In the genomic region with DNA sequence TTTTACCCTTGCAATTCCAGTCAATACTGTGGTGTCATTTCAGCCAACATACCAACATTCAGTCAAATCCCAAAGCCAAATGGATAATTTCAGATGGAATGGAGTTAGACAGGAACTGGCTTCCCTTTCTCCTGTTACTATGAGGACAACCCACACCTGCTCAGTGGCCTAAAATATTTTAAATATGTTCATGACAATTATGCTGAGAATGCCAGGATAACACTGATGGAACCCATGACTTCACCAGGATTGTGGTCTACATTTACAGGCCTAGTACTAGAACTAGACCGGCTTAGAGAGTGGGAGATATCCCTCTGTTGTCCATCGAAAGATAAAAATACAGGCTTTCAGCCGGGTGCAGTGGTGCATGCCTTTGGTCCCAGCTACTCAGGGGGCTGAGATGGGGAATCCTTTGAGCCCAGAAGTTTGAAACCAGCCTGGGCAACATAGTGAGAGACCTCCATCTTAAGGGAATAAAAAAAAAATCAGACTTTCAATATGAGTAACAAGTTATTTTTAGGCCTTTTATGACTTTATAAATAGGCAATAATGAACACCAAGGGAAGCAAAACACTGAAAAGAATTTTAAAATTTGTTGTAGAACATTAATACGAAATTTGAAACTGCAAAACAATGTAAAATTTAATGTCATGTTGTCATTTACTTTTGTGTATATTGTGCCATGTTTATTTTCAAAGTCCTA, we compare ENCODE assay signal across 21 cellular contexts.
"Had no signal": no experiment of that assay in that cellular context is flagged by ENCODE, and none has a peak within 500 bp of the region (broad histone marks: within the 10 kb centered on the region; RNA-seq: fewer than 3 reads in every experiment).

No MANE protein-coding gene starts in this region.

- H3K4me1 ChIP-seq: prostate gland had no signal

- DNase-seq: activated CD8-positive, alpha-beta memory T cell treated with anti-CD3 and anti-CD28 coated beads, Interleukin-2, amount 50 U/mL, for 48 hours; activated naive CD4-positive, alpha-beta T cell treated with anti-CD3 and anti-CD28 coated beads, Interleukin-2, amount 10 ng/mL, durations not matched to agents 7 days and 5 days; activated T-cell treated with anti-CD3 and anti-CD28 coated beads, Interleukin-2, amount 50 U/mL, for 4 hours; amygdala; effector memory CD4-positive, alpha-beta T cell; foreskin melanocyte; hippocampal formation; left ventricle myocardium superior; mammary epithelial cell; ovary; stimulated activated CD4-positive, alpha-beta T cell treated with anti-CD3 and anti-CD28 coated beads, Interleukin-1b, Interleukin-23, amount 100 ng/mL, for 48 hours; T-helper 1 cell; tibial artery; WERI-Rb-1 had no signal

- H3K27ac Mint-ChIP-seq: activated naive CD4-positive, alpha-beta T cell treated with anti-CD3 and anti-CD28 coated beads, Interleukin-2, amount 10 ng/mL, durations not matched to agents 7 days and 5 days; mesothelial cell of epicardium; nephron had no signal

- H3K9me3 Mint-ChIP-seq: activated naive CD4-positive, alpha-beta T cell treated with anti-CD3 and anti-CD28 coated beads, Interleukin-2, amount 10 ng/mL, durations not matched to agents 7 days and 5 days; activated T-cell treated with anti-CD3 and anti-CD28 coated beads, Interleukin-2, amount 50 U/mL, for 4 hours; mesothelial cell of epicardium; nephron; stimulated activated naive CD8-positive, alpha-beta T cell treated with anti-CD3 and anti-CD28 coated beads, Interleukin-15, Interleukin-2, amounts not matched to agents 100 ng/mL and 50 ng/mL, for 24 hours had no signal

- H3K27ac ChIP-seq: cardiac muscle cell, neutrophil, ovary, prostate gland, tibial artery, WERI-Rb-1 had no signal

- H3K27me3 ChIP-seq: cardiac muscle cell, neutrophil, ovary, tibial artery had no signal

- H3K4me3 ChIP-seq: cardiac muscle cell, ovary, prostate gland, tibial artery had no signal

- H3K4me1 Mint-ChIP-seq: activated naive CD4-positive, alpha-beta T cell treated with anti-CD3 and anti-CD28 coated beads, Interleukin-2, amount 10 ng/mL, durations not matched to agents 7 days and 5 days; mesothelial cell of epicardium; nephron had no signal

- H3K4me3 Mint-ChIP-seq: activated naive CD4-positive, alpha-beta T cell treated with anti-CD3 and anti-CD28 coated beads, Interleukin-2, amount 10 ng/mL, durations not matched to agents 7 days and 5 days; activated T-cell treated with anti-CD3 and anti-CD28 coated beads, Interleukin-2, amount 50 U/mL, for 4 hours; mesothelial cell of epicardium; nephron; stimulated activated naive CD8-positive, alpha-beta T cell treated with anti-CD3 and anti-CD28 coated beads, Interleukin-15, Interleukin-2, amounts not matched to agents 100 ng/mL and 50 ng/mL, for 24 hours had no signal

- ATAC-seq: activated T-cell treated with anti-CD3 and anti-CD28 coated beads, Interleukin-2, amount 50 U/mL, for 4 hours; esophagus mucosa; left ventricle myocardium superior had no signal

- H3K36me3 ChIP-seq: ovary, prostate gland had no signal

- H3K27me3 Mint-ChIP-seq: activated naive CD4-positive, alpha-beta T cell treated with anti-CD3 and anti-CD28 coated beads, Interleukin-2, amount 10 ng/mL, durations not matched to agents 7 days and 5 days; stimulated activated naive CD8-positive, alpha-beta T cell treated with anti-CD3 and anti-CD28 coated beads, Interleukin-15, Interleukin-2, amounts not matched to agents 100 ng/mL and 50 ng/mL, for 24 hours had no signal
